Comparison of ENCODE assay signal across 1 cellular context in genomic region chr5:179839328-179840256, GRCh38.
TF ChIP-seq lines count a peak whose summit lies in the region.

No MANE protein-coding gene starts in this region.

TF ChIP-seq in K562, 482 proteins besides CTCF, POLR2A, EP300 and RAD21:
- TF ChIP-seq, protein P1, sequence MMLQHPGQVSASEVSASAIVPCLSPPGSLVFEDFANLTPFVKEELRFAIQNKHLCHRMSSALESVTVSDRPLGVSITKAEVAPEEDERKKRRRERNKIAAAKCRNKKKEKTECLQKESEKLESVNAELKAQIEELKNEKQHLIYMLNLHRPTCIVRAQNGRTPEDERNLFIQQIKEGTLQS (IDR thresholded peaks at IDR 0.05) = peak; percentile 52
- TF ChIP-seq, protein P1 (CRISPR knock-in tag; conservative IDR thresholded peaks at IDR 0.05) = no peak
- TF ChIP-seq SUPT5H (IDR thresholded peaks at IDR 0.05) (no peak), POLR2G (IDR thresholded peaks at IDR 0.05; ENCODE audit: low read depth, low read length) (peak; percentile 75), RBFOX2 (IDR thresholded peaks at IDR 0.05; ENCODE audit: low read depth, low read length) (0 out of 2 replicates have a peak, but pooled peaks have one; percentile 26), CEBPG (CRISPR knock-in tag; IDR thresholded peaks at IDR 0.05) (no peak), CEBPG (tag; conservative IDR thresholded peaks at IDR 0.05 in 1 of 2, IDR thresholded peaks at IDR 0.05 in 1 of 2) (0 out of 4 replicates have a peak, but pooled peaks of 1 of the 2 experiments have one; percentile 29), CEBPB (tag; IDR thresholded peaks at IDR 0.05) (0 out of 2 replicates have a peak, but pooled peaks have one; percentile 13), POLR2AphosphoS2 (IDR thresholded peaks at IDR 0.05; ENCODE audit: low read length) (peak; percentile 75), TAF1 (IDR thresholded peaks at IDR 0.05; ENCODE audit: control insufficient read depth, extremely low read depth, insufficient read depth, low read length, severe bottlenecking) (no peak), FOXA3 (CRISPR knock-in tag; conservative IDR thresholded peaks at IDR 0.05 in 1 of 2, IDR thresholded peaks at IDR 0.05 in 1 of 2) (no peak)
